In genomic region chr15:57038496-57038895, GRCh38 we compare ENCODE assay signal across 23 cellular contexts.
A peak's percentile ranks its signal among the peaks of the same experiment; 100 is the strongest.
DNase-seq lines count a peak whose midpoint lies in the region; ATAC-seq, FAIRE-seq and TF ChIP-seq lines count a peak whose summit lies in the region.
"Had no signal": no experiment of that assay in that cellular context is flagged by ENCODE, and none has a peak within 500 bp of the region (broad histone marks: within the 10 kb centered on the region; RNA-seq: fewer than 3 reads in every experiment).

No MANE protein-coding gene starts in this region.

- no peaks in the 10 kb centered on the region for H3K27me3 Mint-ChIP-seq in activated T-cell treated with anti-CD3 and anti-CD28 coated beads, Interleukin-2, amount 50 U/mL, for 72 hours (ENCODE audit: low read depth)
- no peaks in the 10 kb centered on the region for H3K27me3 Mint-ChIP-seq in activated T-cell treated with anti-CD3 and anti-CD28 coated beads, Interleukin-2, amount 50 U/mL, for 24 hours
- no peaks in the 10 kb centered on the region for H3K27me3 Mint-ChIP-seq in nephron progenitor cell (ENCODE audit: low read depth, poor library complexity)
- H3K27me3 Mint-ChIP-seq: CD4-positive, CD25-positive, alpha-beta regulatory T cell had no signal

- peak overlapping the region; percentile 57 for H3K27ac Mint-ChIP-seq in activated T-cell treated with anti-CD3 and anti-CD28 coated beads, Interleukin-2, amount 50 U/mL, for 72 hours
- H3K27ac Mint-ChIP-seq in activated T-cell treated with anti-CD3 and anti-CD28 coated beads, Interleukin-2, amount 50 U/mL, for 24 hours: no peak overlapping the region
- peak overlapping the region; percentile 11 for H3K27ac Mint-ChIP-seq in nephron progenitor cell
- H3K27ac Mint-ChIP-seq: CD8-positive, alpha-beta T cell had no signal

- ATAC-seq in activated T-cell treated with anti-CD3 and anti-CD28 coated beads, Interleukin-2, amount 50 U/mL, for 72 hours (replicated peaks in 1 of 2): no peak
- no peak for ATAC-seq in K562
- no peak for ATAC-seq in HG02885 (IDR thresholded peaks at IDR 0.05; ENCODE audit: poor library complexity, unreplicated experiment)
- ATAC-seq: A549; CD8-positive, alpha-beta T cell; GM12878 had no signal

- no peak overlapping the region for H3K9ac ChIP-seq in K562 (ENCODE audit: insufficient read depth in 1 of 2, low read depth in 2 of 2, low read length in 2 of 2)

- no peaks in the 10 kb centered on the region for H3K36me3 Mint-ChIP-seq in activated T-cell treated with anti-CD3 and anti-CD28 coated beads, Interleukin-2, amount 50 U/mL, for 72 hours (ENCODE audit: insufficient read depth in 2 of 2)
- H3K36me3 Mint-ChIP-seq in activated T-cell treated with anti-CD3 and anti-CD28 coated beads, Interleukin-2, amount 50 U/mL, for 24 hours (ENCODE audit: low read depth): peaks cover 3% of the 10 kb centered on the region
- H3K36me3 Mint-ChIP-seq in nephron progenitor cell (ENCODE audit: low read depth): peaks cover 12% of the 10 kb centered on the region
- H3K36me3 Mint-ChIP-seq: CD4-positive, CD25-positive, alpha-beta regulatory T cell; CD8-positive, alpha-beta T cell had no signal

- no peak for TF ChIP-seq RAD21 in K562 (CRISPR knock-in tag; conservative IDR thresholded peaks at IDR 0.05 in 1 of 2, IDR thresholded peaks at IDR 0.05 in 1 of 2)

- H3K4me3 Mint-ChIP-seq in activated T-cell treated with anti-CD3 and anti-CD28 coated beads, Interleukin-2, amount 50 U/mL, for 72 hours: no peak overlapping the region
- no peak overlapping the region for H3K4me3 Mint-ChIP-seq in activated T-cell treated with anti-CD3 and anti-CD28 coated beads, Interleukin-2, amount 50 U/mL, for 24 hours
- H3K4me3 Mint-ChIP-seq in nephron progenitor cell: no peak overlapping the region
- H3K4me3 Mint-ChIP-seq: CD8-positive, alpha-beta T cell had no signal

- no peak overlapping the region for H3K27ac ChIP-seq in K562 (ENCODE audit: extremely low read depth, low read depth, low read length)
- H3K27ac ChIP-seq: 22Rv1, A549, C4-2B had no signal

- CTCF ChIA-PET in K562 (lab: Yijun Ruan, JAX; ENCODE audit: low intra/inter-chr PET ratio): no interaction called here

- no peak for DNase-seq in activated T-cell treated with anti-CD3 and anti-CD28 coated beads, Interleukin-2, amount 50 U/mL, for 72 hours
- no peak for DNase-seq in activated T-cell treated with anti-CD3 and anti-CD28 coated beads, Interleukin-2, amount 50 U/mL, for 24 hours
- DNase-seq in K562 (ENCODE audit: extremely low read depth in 1 of 4, low spot score in 3 of 4) (no peak), nephron progenitor cell (no peak), 8988T (no peak), DMS114 treated with DMSO at 0.1 percent for 48 hours (lab: John Stamatoyannopoulos, UW; ENCODE audit: unreplicated experiment) (no peak)
- DNase-seq: ACHN; AML-193; BE2C; Caco-2; CD4-positive, CD25-positive, alpha-beta regulatory T cell; CD8-positive, alpha-beta T cell; DMS79; EL; GDM1; H7; HCEC 1CT had no signal

- no peak overlapping the region for H3K4me3 ChIP-seq in K562
- H3K4me3 ChIP-seq: A549, GM12878 had no signal

- H4K20me1 ChIP-seq in K562 (replicated peaks; ENCODE audit: control insufficient read depth, insufficient read depth, low read length): no peaks in the 10 kb centered on the region; the same call in 1 of the 2 replicates

- no peaks in the 10 kb centered on the region for H3K9me1 ChIP-seq in K562 (ENCODE audit: control insufficient read depth, insufficient read depth, low read length)

- no peaks in the 10 kb centered on the region for H3K9me3 Mint-ChIP-seq in activated T-cell treated with anti-CD3 and anti-CD28 coated beads, Interleukin-2, amount 50 U/mL, for 72 hours
- no peaks in the 10 kb centered on the region for H3K9me3 Mint-ChIP-seq in activated T-cell treated with anti-CD3 and anti-CD28 coated beads, Interleukin-2, amount 50 U/mL, for 24 hours
- no peaks in the 10 kb centered on the region for H3K9me3 Mint-ChIP-seq in nephron progenitor cell
- H3K9me3 Mint-ChIP-seq: CD4-positive, CD25-positive, alpha-beta regulatory T cell; CD8-positive, alpha-beta T cell had no signal

- H3K36me3 ChIP-seq in K562 (ENCODE audit: control insufficient read depth, insufficient read depth, low read length): no peaks in the 10 kb centered on the region
- H3K36me3 ChIP-seq: BE2C had no signal

- H3K79me2 ChIP-seq in K562 (ENCODE audit: control insufficient read depth, insufficient read depth, low read length): peaks cover 68% of the 10 kb centered on the region

- intact Hi-C loops in K562 (cut with micrococcal nuclease): no loop called here

- WGBS in K562 (ENCODE audit: insufficient coverage, low coverage, missing lambda C conversion rate): 95% methylated on average over 4 of the region's 5 CpGs

- no peaks in the 10 kb centered on the region for H3K27me3 ChIP-seq in K562 (ENCODE audit: control insufficient read depth in 2 of 2, insufficient read depth in 2 of 2, low read length in 2 of 2)
- H3K27me3 ChIP-seq: BE2C had no signal

- POLR2A ChIA-PET in K562 (lab: Yijun Ruan, JAX): no interaction called here

- H3K4me2 ChIP-seq in K562 (ENCODE audit: insufficient read depth, low read length): no peak overlapping the region
- H3K4me2 ChIP-seq: A549 had no signal

- TF ChIP-seq CTCF in K562 (IDR thresholded peaks at IDR 0.05 in 2 of 3, conservative IDR thresholded peaks at IDR 0.05 in 1 of 3; ENCODE audit: insufficient read depth in 2 of 3, low read depth in 1 of 3, low read length in 3 of 3) (no peak), nephron progenitor cell (IDR thresholded peaks at IDR 0.05) (no peak)

- H3K4me1 ChIP-seq in K562 (replicated peaks in 1 of 2; ENCODE audit: control insufficient read depth in 2 of 2, insufficient read depth in 2 of 2, low read length in 2 of 2): peaks cover 0 to 2% of the 10 kb centered on the region in 2 experiments; a peak in 3 of 5 replicates
- H3K4me1 ChIP-seq: Caco-2 had no signal

- FAIRE-seq in K562 (lab: Jason Lieb, UNC): no peak
- FAIRE-seq: A549, GM12878, H1 had no signal

- no peak overlapping the region for H2AFZ ChIP-seq in K562 (ENCODE audit: low read depth, low read length)

- no peak for TF ChIP-seq POLR2A in K562 (conservative IDR thresholded peaks at IDR 0.05)

- peaks cover 56% of the 10 kb centered on the region for H3K4me1 Mint-ChIP-seq in activated T-cell treated with anti-CD3 and anti-CD28 coated beads, Interleukin-2, amount 50 U/mL, for 72 hours (ENCODE audit: low read depth)
- peaks cover 63% of the 10 kb centered on the region for H3K4me1 Mint-ChIP-seq in activated T-cell treated with anti-CD3 and anti-CD28 coated beads, Interleukin-2, amount 50 U/mL, for 24 hours (ENCODE audit: low read depth)
- H3K4me1 Mint-ChIP-seq in nephron progenitor cell: peaks cover 35% of the 10 kb centered on the region

- H3K9me3 ChIP-seq in K562 (replicated peaks; ENCODE audit: control insufficient read depth, insufficient read depth, low read depth, low read length): no peaks in the 10 kb centered on the region
- H3K9me3 ChIP-seq: A549, BE2C, Caco-2 had no signal

- in situ Hi-C loops in K562 (cut with MboI): no loop called here

- no TSS peak for BruUV-seq in K562 (replicated peaks; lab: Mats Ljungman, UMichigan)

- no peak for TF ChIP-seq EP300 in K562 (IDR thresholded peaks at IDR 0.05; ENCODE audit: low read length)

TF ChIP-seq in K562, 482 proteins besides CTCF, POLR2A, EP300 and RAD21:
- TF ChIP-seq ZNF830 (CRISPR knock-in tag; IDR thresholded peaks at IDR 0.05): no peak
- TF ChIP-seq ZNF507 (tag; conservative IDR thresholded peaks at IDR 0.05): peak; percentile 90
- TF ChIP-seq ZNF140 (CRISPR knock-in tag; IDR thresholded peaks at IDR 0.05): no peak
